Comparison of ENCODE assay signal across 11 cellular contexts in genomic region chr1:160855181-160855981, GRCh38. TPM values are rescaled to one million over a fixed set of nuclear protein-coding genes. Genes with fewer than 3 reads are reported as not detected.
DNase-seq lines count a peak whose midpoint lies in the region; ATAC-seq, FAIRE-seq and TF ChIP-seq lines count a peak whose summit lies in the region.
"Had no signal": no experiment of that assay in that cellular context is flagged by ENCODE, and none has a peak within 500 bp of the region (broad histone marks: within the 10 kb centered on the region; RNA-seq: fewer than 3 reads in every experiment).

No MANE protein-coding gene starts in this region.

- 67% methylated on average over 9 of the region's 9 CpGs for WGBS in right cardiac atrium

- H3K27me3 Mint-ChIP-seq in central memory CD8-positive, alpha-beta T cell, result no peaks in the 10 kb centered on the region

- H3K27ac ChIP-seq in right cardiac atrium (ENCODE audit: low read length), result no peak overlapping the region
- H3K27ac ChIP-seq: VCaP had no signal

- no peak overlapping the region for H3K4me3 Mint-ChIP-seq in central memory CD8-positive, alpha-beta T cell

- no peaks in the 10 kb centered on the region for H3K27me3 ChIP-seq in right cardiac atrium (ENCODE audit: control insufficient read depth, insufficient read depth)

- FAIRE-seq in GM12891 (lab: Jason Lieb, UNC) (peak; percentile 82), RCC 7860 (lab: Jason Lieb, UNC) (no peak)

- intact Hi-C loops in right cardiac atrium (cut with DNase I), result no loop called here

- H3K36me3 Mint-ChIP-seq in central memory CD8-positive, alpha-beta T cell (ENCODE audit: insufficient read depth), result peaks cover 11% of the 10 kb centered on the region

- no peaks in the 10 kb centered on the region for H3K4me1 ChIP-seq in right cardiac atrium (ENCODE audit: control insufficient read depth, insufficient read depth, low read length)

- ATAC-seq in GM19463 (IDR thresholded peaks at IDR 0.05; ENCODE audit: unreplicated experiment) (peak; percentile 81), HG03159 (IDR thresholded peaks at IDR 0.05; ENCODE audit: unreplicated experiment) (peak; percentile 65), right cardiac atrium (no peak)
- peak; percentile 80 for ATAC-seq in central memory CD8-positive, alpha-beta T cell (replicated peaks; ENCODE audit: extremely low read depth, poor library complexity, severe bottlenecking)
- ATAC-seq: left colon had no signal

- H3K9me3 ChIP-seq in right cardiac atrium (ENCODE audit: control insufficient read depth, low read length), result no peaks in the 10 kb centered on the region

- peaks cover 38% of the 10 kb centered on the region for H3K4me1 Mint-ChIP-seq in central memory CD8-positive, alpha-beta T cell

- no peak for DNase-seq in GM12891 (ENCODE audit: insufficient read length, low spot score)
- peak in 1 of 2 donors; percentile 38 for DNase-seq in central memory CD8-positive, alpha-beta T cell (ENCODE audit: low spot score in 2 of 2)
- no peak for DNase-seq in germinal center (ENCODE audit: low spot score)
- no peak for DNase-seq in activated CD4-positive, alpha-beta T cell treated with anti-CD3 and anti-CD28 coated beads, Interleukin-2, amount 50 U/mL, for 48 hours
- no peak for DNase-seq in RCC 7860 (ENCODE audit: low spot score)
- DNase-seq in right cardiac atrium, result no peak
- DNase-seq: erythroblast, left colon had no signal

- TF ChIP-seq POLR2A in GM12891 (IDR thresholded peaks at IDR 0.05; ENCODE audit: low read depth, low read length), result no peak

- H3K4me3 ChIP-seq in right cardiac atrium (ENCODE audit: low read length), result no peak overlapping the region

- no peaks in the 10 kb centered on the region for H3K9me3 Mint-ChIP-seq in central memory CD8-positive, alpha-beta T cell

- H3K27ac Mint-ChIP-seq in central memory CD8-positive, alpha-beta T cell (ENCODE audit: low read depth), result no peak overlapping the region

TF ChIP-seq in GM12891, 5 proteins besides CTCF, POLR2A, EP300 and RAD21:
- TF ChIP-seq POLR2AphosphoS5 (IDR thresholded peaks at IDR 0.05; ENCODE audit: low read depth, low read length), result no peak
- no peak for TF ChIP-seq TAF1 (IDR thresholded peaks at IDR 0.05; ENCODE audit: low read depth, low read length)
- no peak for TF ChIP-seq POU2F2 (IDR thresholded peaks at IDR 0.05; ENCODE audit: low read depth, low read length)
- TF ChIP-seq PAX5 (IDR thresholded peaks at IDR 0.05; ENCODE audit: insufficient read depth, low read length, severe bottlenecking), result no peak
- TF ChIP-seq SPI1 (IDR thresholded peaks at IDR 0.05; ENCODE audit: low read depth, low read length), result no peak
TF ChIP-seq in GM12891: peak in this region for 0.

RNA-seq across cellular contexts. Expression of gene CD244, which starts 7.3 kb away (rescaled TPM):
- 2.8 TPM for polyA plus RNA-seq in GM12891 (2012; ENCODE audit: low read depth, missing spikeins)
- 1 to 10 TPM in 2 of 4 donors, under 1 TPM in 2; 0.51 to 2.3 (median 0.86) TPM for total RNA-seq in right cardiac atrium
- 0.29 TPM for polyA plus RNA-seq in right cardiac atrium

RNA-seq across cellular contexts. Expression of gene ITLN1, which starts 29.6 kb away (rescaled TPM):
- polyA plus RNA-seq in GM12891 (2012; ENCODE audit: low read depth, missing spikeins), result 0.14 TPM
- 10 to 100 TPM in 3 of 4 donors, 1 to 10 TPM in 1; 6.4 to 30.0 (median 21.2) TPM for total RNA-seq in right cardiac atrium
- 3.0 TPM for polyA plus RNA-seq in right cardiac atrium

RNA-seq across cellular contexts. Expression of gene LY9, which starts 59.4 kb away (rescaled TPM):
- 9.2 TPM for polyA plus RNA-seq in GM12891 (2012; ENCODE audit: low read depth, missing spikeins)
- total RNA-seq in right cardiac atrium, result under 1 TPM in 3 of 4 donors, not detected in 1; 0.25 to 0.29 (median 0.25) TPM
- polyA plus RNA-seq in right cardiac atrium, result 0.09 TPM

Comparison
In these comparisons a context has a peak if more than half of its experiments do, and no peak if none do; other contexts are left out.
1. ATAC-seq: peak in GM19463 (single experiment), HG03159 (single experiment) and central memory CD8-positive, alpha-beta T cell (single experiment); none in right cardiac atrium (0 of 2).